Comparison of ENCODE assay signal across 21 cellular contexts in the genomic region with DNA sequence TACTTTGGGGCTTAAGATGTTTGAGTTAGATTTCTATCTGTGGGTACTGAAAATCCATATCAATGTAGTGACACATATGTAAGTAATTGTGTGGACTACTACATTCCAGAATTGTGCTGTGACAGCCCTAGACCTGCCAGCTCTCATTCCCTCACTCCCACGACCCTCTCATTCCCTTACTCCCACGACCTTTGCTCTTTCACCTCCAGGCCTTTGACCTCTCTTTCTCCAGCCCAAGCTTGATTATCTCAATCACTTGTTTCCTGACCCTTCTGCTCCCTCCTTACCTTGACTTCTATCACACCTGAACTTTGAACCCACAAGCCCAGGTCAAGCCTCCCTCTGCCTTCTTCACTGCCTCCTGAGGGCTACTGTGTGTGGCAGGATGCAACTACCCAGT. TPM values are rescaled to one million over a fixed set of nuclear protein-coding genes. Genes with fewer than 3 reads are reported as not detected.
DNase-seq lines count a peak whose midpoint lies in the region; ATAC-seq and TF ChIP-seq lines count a peak whose summit lies in the region.
"Had no signal": no experiment of that assay in that cellular context is flagged by ENCODE, and none has a peak within 500 bp of the region (broad histone marks: within the 10 kb centered on the region; RNA-seq: fewer than 3 reads in every experiment).

No MANE protein-coding gene starts in this region.

- H3K27ac Mint-ChIP-seq in CD4-positive, CD25-positive, alpha-beta regulatory T cell, result peak overlapping the region in 2 of 3 donors; percentile 72 to 100
- peak overlapping the region; percentile 2 for H3K27ac Mint-ChIP-seq in CD8-positive, alpha-beta T cell
- no peak overlapping the region for H3K27ac Mint-ChIP-seq in effector memory CD8-positive, alpha-beta T cell

- H3K36me3 Mint-ChIP-seq in CD4-positive, CD25-positive, alpha-beta regulatory T cell, result no peaks in the 10 kb centered on the region
- peaks cover 3% of the 10 kb centered on the region for H3K36me3 Mint-ChIP-seq in CD8-positive, alpha-beta T cell
- H3K36me3 Mint-ChIP-seq in effector memory CD8-positive, alpha-beta T cell (ENCODE audit: insufficient read depth), result peaks cover 13% of the 10 kb centered on the region

- H3K27me3 ChIP-seq in CD4-positive, CD25-positive, alpha-beta regulatory T cell (ENCODE audit: control insufficient read depth, insufficient read depth, low read length), result peaks cover 2% of the 10 kb centered on the region
- no peaks in the 10 kb centered on the region for H3K27me3 ChIP-seq in CD8-positive, alpha-beta T cell (ENCODE audit: insufficient read depth, low read length)
- H3K27me3 ChIP-seq: BE2C, SJSA1 had no signal

- no peaks in the 10 kb centered on the region for H3K27me3 Mint-ChIP-seq in CD4-positive, CD25-positive, alpha-beta regulatory T cell
- no peaks in the 10 kb centered on the region for H3K27me3 Mint-ChIP-seq in CD8-positive, alpha-beta T cell (ENCODE audit: low read depth)
- no peaks in the 10 kb centered on the region for H3K27me3 Mint-ChIP-seq in effector memory CD8-positive, alpha-beta T cell

- no peak overlapping the region for H3K4me3 Mint-ChIP-seq in CD4-positive, CD25-positive, alpha-beta regulatory T cell
- H3K4me3 Mint-ChIP-seq in CD8-positive, alpha-beta T cell, result no peak overlapping the region
- H3K4me3 Mint-ChIP-seq in effector memory CD8-positive, alpha-beta T cell, result no peak overlapping the region

- CTCF ChIA-PET in CD8-positive, alpha-beta T cell (lab: Charles Lee), result no interaction called here

- no peak overlapping the region for H3K27ac ChIP-seq in CD4-positive, CD25-positive, alpha-beta regulatory T cell (ENCODE audit: insufficient read depth, low read length, poor library complexity, severe bottlenecking)
- H3K27ac ChIP-seq in CD8-positive, alpha-beta T cell (ENCODE audit: low read depth, low read length), result no peak overlapping the region
- peak overlapping the region; percentile 42 for H3K27ac ChIP-seq in VCaP
- H3K27ac ChIP-seq: HL-60, KMS-11, SJSA1 had no signal

- intact Hi-C loops in CD8-positive, alpha-beta T cell (cut with DNase I, micrococcal nuclease), result loop anchor here in 1 of 2 experiments (10.0 kb wide), 2 partner anchors 1058 to 1142 kb away; partner anchors contain the start of genes CNBP and PLXNA1

- no peaks in the 10 kb centered on the region for H3K9me3 ChIP-seq in CD4-positive, CD25-positive, alpha-beta regulatory T cell (ENCODE audit: control insufficient read depth in 2 of 2, low read length in 2 of 2)
- H3K9me3 ChIP-seq in CD8-positive, alpha-beta T cell (ENCODE audit: low read length), result no peaks in the 10 kb centered on the region
- H3K9me3 ChIP-seq: BE2C, SJSA1 had no signal

- H3K36me3 ChIP-seq in CD4-positive, CD25-positive, alpha-beta regulatory T cell (ENCODE audit: control insufficient read depth, insufficient read depth, low read length), result no peaks in the 10 kb centered on the region
- H3K36me3 ChIP-seq in CD8-positive, alpha-beta T cell (ENCODE audit: insufficient read depth, low read length), result no peaks in the 10 kb centered on the region

- ATAC-seq in CD4-positive, CD25-positive, alpha-beta regulatory T cell (ENCODE audit: low read depth in 2 of 2), result no peak
- ATAC-seq in CD8-positive, alpha-beta T cell, result no peak
- ATAC-seq in HG03460 (IDR thresholded peaks at IDR 0.05; ENCODE audit: unreplicated experiment), result no peak
- ATAC-seq in effector memory CD8-positive, alpha-beta T cell (replicated peaks), result no peak
- ATAC-seq: Panc1 had no signal

- no peak overlapping the region for H3K4me3 ChIP-seq in CD4-positive, CD25-positive, alpha-beta regulatory T cell (ENCODE audit: low read depth, low read length)
- H3K4me3 ChIP-seq in CD8-positive, alpha-beta T cell (ENCODE audit: low read depth, low read length), result no peak overlapping the region
- H3K4me3 ChIP-seq: SJSA1 had no signal

- POLR2A ChIA-PET in CD8-positive, alpha-beta T cell (lab: Charles Lee), result no interaction called here

- peaks cover 8 to 24% (median 13%) of the 10 kb centered on the region in 4 donors for H3K4me1 Mint-ChIP-seq in CD4-positive, CD25-positive, alpha-beta regulatory T cell
- H3K4me1 Mint-ChIP-seq in CD8-positive, alpha-beta T cell (ENCODE audit: low read depth), result peaks cover 20% of the 10 kb centered on the region
- H3K4me1 Mint-ChIP-seq in effector memory CD8-positive, alpha-beta T cell (ENCODE audit: low read depth in 2 of 2), result peaks cover 12 to 22% of the 10 kb centered on the region in 2 donors

- peaks cover 19% of the 10 kb centered on the region for H3K4me1 ChIP-seq in CD4-positive, CD25-positive, alpha-beta regulatory T cell (ENCODE audit: control insufficient read depth, insufficient read depth, low read length, poor library complexity, severe bottlenecking)
- peaks cover 18% of the 10 kb centered on the region for H3K4me1 ChIP-seq in CD8-positive, alpha-beta T cell (ENCODE audit: insufficient read depth, low read length)
- H3K4me1 ChIP-seq: BE2C had no signal

- no peaks in the 10 kb centered on the region for H3K9me3 Mint-ChIP-seq in CD4-positive, CD25-positive, alpha-beta regulatory T cell
- H3K9me3 Mint-ChIP-seq in CD8-positive, alpha-beta T cell, result peaks cover 4% of the 10 kb centered on the region
- H3K9me3 Mint-ChIP-seq in effector memory CD8-positive, alpha-beta T cell, result peaks cover 0 to 7% of the 10 kb centered on the region in 2 donors

- no peak for TF ChIP-seq CTCF in CD8-positive, alpha-beta T cell (IDR thresholded peaks at IDR 0.05)
- TF ChIP-seq CTCF in VCaP (conservative IDR thresholded peaks at IDR 0.05), result no peak

- DNase-seq in CD4-positive, CD25-positive, alpha-beta regulatory T cell, result no peak
- no peak for DNase-seq in CD8-positive, alpha-beta T cell
- DNase-seq in islet precursor cell (peak; percentile 20), NAMALWA (ENCODE audit: low spot score) (no peak), SIG-M5 treated with dmso at 0.1 percent for 504 hours (lab: John Stamatoyannopoulos, UW; ENCODE audit: unreplicated experiment) (no peak)
- DNase-seq in effector memory CD8-positive, alpha-beta T cell, result no peak
- DNase-seq: BE2C, H7, NCI-H1105 treated with DMSO at 0.1 percent for 48 hours, NCI-H1694, NCI-H2081, NCI-H2171, NCI-H345, NCI-H524, NCI-H774 had no signal

RNA-seq across cellular contexts. Expression of gene RUVBL1, which starts 3.6 kb away (rescaled TPM):
- total RNA-seq in CD4-positive, CD25-positive, alpha-beta regulatory T cell, result 22.9 TPM
- polyA plus RNA-seq in CD4-positive, CD25-positive, alpha-beta regulatory T cell, result 10 to 100 TPM; 77.4 to 88.2 (median 82.6) TPM
- 1 to 10 TPM; 5.1 to 5.6 TPM for total RNA-seq in CD8-positive, alpha-beta T cell

RNA-seq across cellular contexts. Expression of gene EEFSEC, which starts 26.0 kb away (rescaled TPM):
- total RNA-seq in CD4-positive, CD25-positive, alpha-beta regulatory T cell, result 17.5 TPM
- polyA plus RNA-seq in CD4-positive, CD25-positive, alpha-beta regulatory T cell, result 10 to 100 TPM; 16.9 to 21.9 (median 19.5) TPM
- total RNA-seq in CD8-positive, alpha-beta T cell, result 10 to 100 TPM; 10.8 to 11.6 TPM

Comparison
In these comparisons a context has a peak if more than half of its experiments do, and no peak if none do; other contexts are left out.
1. H3K27ac Mint-ChIP-seq: peak in CD4-positive, CD25-positive, alpha-beta regulatory T cell (2 of 3) and CD8-positive, alpha-beta T cell (single experiment); none in effector memory CD8-positive, alpha-beta T cell (0 of 2).